ENCODE assay signal across 8 cellular contexts in genomic region chr11:125404811-125405481, GRCh38.
DNase-seq lines count a peak whose midpoint lies in the region; ATAC-seq lines count a peak whose summit lies in the region.

No MANE protein-coding gene starts in this region.

- DNase-seq in NCI-H446 (lab: John Stamatoyannopoulos, UW) (peak; percentile 17 to 53), NCI-H446 treated with DMSO at 0.1 percent for 48 hours (lab: John Stamatoyannopoulos, UW) (no peak), NCI-H82 (lab: John Stamatoyannopoulos, UW) (peak; percentile 87), mucosa of gallbladder (ENCODE audit: low spot score) (peak; percentile 67)
- DNase-seq in activated CD8-positive, alpha-beta memory T cell treated with anti-CD3 and anti-CD28 coated beads for 48 hours (ENCODE audit: low read depth in 2 of 3, low spot score in 2 of 3) = peak; percentile 17 to 59 (median 58)
- peak; percentile 54 to 64 (median 58) for DNase-seq in effector memory CD8-positive, alpha-beta T cell
- peak; percentile 42 to 56 for DNase-seq in stimulated activated CD8-positive, alpha-beta memory T cell treated with anti-CD3 and anti-CD28 coated beads, Interleukin-7, amount 100 ng/mL, for 1 hour (ENCODE audit: low read depth in 2 of 2)

- H3K27ac Mint-ChIP-seq in effector memory CD8-positive, alpha-beta T cell = no peak overlapping the region

- H3K9me3 Mint-ChIP-seq in effector memory CD8-positive, alpha-beta T cell = no peaks in the 10 kb centered on the region

- H3K27me3 Mint-ChIP-seq in effector memory CD8-positive, alpha-beta T cell = peaks cover 68 to 97% of the 10 kb centered on the region in 2 donors

- no peaks in the 10 kb centered on the region for H3K36me3 Mint-ChIP-seq in effector memory CD8-positive, alpha-beta T cell (ENCODE audit: insufficient read depth)

- peaks cover 4 to 6% of the 10 kb centered on the region in 2 donors for H3K4me1 Mint-ChIP-seq in effector memory CD8-positive, alpha-beta T cell (ENCODE audit: low read depth in 2 of 2)

- ATAC-seq in HG02970 (IDR thresholded peaks at IDR 0.05; ENCODE audit: low FRiP score, unreplicated experiment) = peak; percentile 74
- ATAC-seq in effector memory CD8-positive, alpha-beta T cell (replicated peaks) = peak; percentile 97

- peak overlapping the region in 1 of 2 donors; percentile 7 for H3K4me3 Mint-ChIP-seq in effector memory CD8-positive, alpha-beta T cell
